ENCODE assay signal across 1 cellular context in the genomic region with DNA sequence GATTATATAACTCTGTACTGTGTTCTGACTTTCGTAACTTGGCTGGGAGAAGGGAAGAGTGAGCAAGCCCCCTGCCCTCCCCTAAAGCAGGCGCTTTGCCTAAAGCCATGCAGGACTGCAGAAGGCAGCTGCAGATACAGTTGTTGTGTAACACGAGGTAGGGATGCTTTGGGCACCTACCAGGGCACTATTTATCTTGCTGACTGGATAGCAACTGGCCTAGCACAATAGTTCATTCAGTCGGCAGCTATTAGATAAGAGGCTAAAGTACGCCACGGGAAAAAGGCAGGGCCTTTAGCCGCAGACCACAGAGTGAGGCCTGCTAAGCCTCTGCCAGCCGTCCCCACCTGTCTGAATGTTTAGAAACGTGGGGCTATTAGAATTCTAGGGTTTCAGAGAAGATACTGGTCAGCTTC.
TF ChIP-seq lines count a peak whose summit lies in the region.

No MANE protein-coding gene starts in this region.

TF ChIP-seq in HepG2, 621 proteins besides CTCF, POLR2A, EP300 and RAD21 (continued from another document and continues in another):
- TF ChIP-seq, protein P1, sequence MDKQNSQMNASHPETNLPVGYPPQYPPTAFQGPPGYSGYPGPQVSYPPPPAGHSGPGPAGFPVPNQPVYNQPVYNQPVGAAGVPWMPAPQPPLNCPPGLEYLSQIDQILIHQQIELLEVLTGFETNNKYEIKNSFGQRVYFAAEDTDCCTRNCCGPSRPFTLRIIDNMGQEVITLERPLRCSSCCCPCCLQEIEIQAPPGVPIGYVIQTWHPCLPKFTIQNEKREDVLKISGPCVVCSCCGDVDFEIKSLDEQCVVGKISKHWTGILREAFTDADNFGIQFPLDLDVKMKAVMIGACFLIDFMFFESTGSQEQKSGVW (CRISPR knock-in tag; IDR thresholded peaks at IDR 0.05; ENCODE audit: borderline replicate concordance) = no peak
- TF ChIP-seq ZNF446 (CRISPR knock-in tag; IDR thresholded peaks at IDR 0.05) (no peak), ZNF766 (CRISPR knock-in tag; IDR thresholded peaks at IDR 0.05; ENCODE audit: borderline replicate concordance) (no peak), POLR2AphosphoS5 (IDR thresholded peaks at IDR 0.05; ENCODE audit: low read depth, low read length) (0 out of 2 replicates have a peak, but pooled peaks have one; percentile 34), ZNF101 (CRISPR knock-in tag; IDR thresholded peaks at IDR 0.05; ENCODE audit: borderline replicate concordance, low read depth) (no peak), ZNF562 (CRISPR knock-in tag; IDR thresholded peaks at IDR 0.05; ENCODE audit: borderline replicate concordance) (no peak), ZBTB7B (CRISPR knock-in tag; IDR thresholded peaks at IDR 0.05) (peak; percentile 45; the same call in 1 of the 2 replicates), ZNF253 (CRISPR knock-in tag; IDR thresholded peaks at IDR 0.05; ENCODE audit: borderline replicate concordance) (no peak), NFKB2 (CRISPR knock-in tag; IDR thresholded peaks at IDR 0.05; ENCODE audit: borderline replicate concordance) (no peak), AGO1 (IDR thresholded peaks at IDR 0.05; ENCODE audit: low read depth, low read length, poor library complexity, severe bottlenecking) (no peak), CC2D1A (CRISPR knock-in tag; IDR thresholded peaks at IDR 0.05) (0 out of 2 replicates have a peak, but pooled peaks have one; percentile 43), ZNF629 (CRISPR knock-in tag; conservative IDR thresholded peaks at IDR 0.05) (peak; percentile 38; the same call in 1 of the 2 replicates), MED1 (CRISPR knock-in tag; IDR thresholded peaks at IDR 0.05) (peak; percentile 79), CBX5 (CRISPR knock-in tag; IDR thresholded peaks at IDR 0.05; ENCODE audit: borderline replicate concordance) (peak; percentile 54; the same call in 1 of the 2 replicates), YEATS2 (CRISPR knock-in tag; IDR thresholded peaks at IDR 0.05; ENCODE audit: borderline replicate concordance) (peak; percentile 67; the same call in 1 of the 2 replicates), KDM5A (IDR thresholded peaks at IDR 0.05; ENCODE audit: borderline replicate concordance, low read length) (no peak), ZNF660 (CRISPR knock-in tag; IDR thresholded peaks at IDR 0.05; ENCODE audit: borderline replicate concordance, low read depth) (no peak), SALL2 (CRISPR knock-in tag; IDR thresholded peaks at IDR 0.05) (no peak), STAT5B (CRISPR knock-in tag; IDR thresholded peaks at IDR 0.05) (no peak), MAFF (IDR thresholded peaks at IDR 0.05; ENCODE audit: low read depth, low read length) (peak; percentile 67), RBM39 (IDR thresholded peaks at IDR 0.05; ENCODE audit: low read depth, low read length, poor library complexity, severe bottlenecking) (no peak), ZEB1 (IDR thresholded peaks at IDR 0.05; ENCODE audit: insufficient replicate concordance, low read depth) (peak; percentile 43), MYC (CRISPR knock-in tag; IDR thresholded peaks at IDR 0.05; ENCODE audit: borderline replicate concordance) (peak; percentile 75), HOXA7 (CRISPR knock-in tag; IDR thresholded peaks at IDR 0.05) (no peak), PAWR (CRISPR knock-in tag; IDR thresholded peaks at IDR 0.05; ENCODE audit: borderline replicate concordance) (no peak), ZBTB21 (CRISPR knock-in tag; IDR thresholded peaks at IDR 0.05) (no peak), YY1 (IDR thresholded peaks at IDR 0.05; ENCODE audit: insufficient read depth, insufficient replicate concordance, low read depth, low read length) (no peak), ZFP36L1 (CRISPR knock-in tag; IDR thresholded peaks at IDR 0.05) (0 out of 2 replicates have a peak, but pooled peaks have one; percentile 38), ZNF879 (CRISPR knock-in tag; IDR thresholded peaks at IDR 0.05) (no peak), SP5 (CRISPR knock-in tag; IDR thresholded peaks at IDR 0.05; ENCODE audit: borderline replicate concordance, low read depth) (no peak), ZNF788 (CRISPR knock-in tag; IDR thresholded peaks at IDR 0.05; ENCODE audit: borderline replicate concordance) (peak; percentile 52; the same call in 1 of the 2 replicates), ZNF644 (CRISPR knock-in tag; IDR thresholded peaks at IDR 0.05; ENCODE audit: low read depth) (peak; percentile 72), ZNF33A (CRISPR knock-in tag; IDR thresholded peaks at IDR 0.05; ENCODE audit: borderline replicate concordance) (no peak), IRX3 (CRISPR knock-in tag; IDR thresholded peaks at IDR 0.05; ENCODE audit: borderline replicate concordance, low read depth) (no peak), ZNF232 (CRISPR knock-in tag; IDR thresholded peaks at IDR 0.05; ENCODE audit: borderline replicate concordance) (peak; percentile 47; the same call in 1 of the 2 replicates), ELF3 (CRISPR knock-in tag; IDR thresholded peaks at IDR 0.05) (peak; percentile 68; the same call in 1 of the 2 replicates)
- TF ChIP-seq, protein P2, sequence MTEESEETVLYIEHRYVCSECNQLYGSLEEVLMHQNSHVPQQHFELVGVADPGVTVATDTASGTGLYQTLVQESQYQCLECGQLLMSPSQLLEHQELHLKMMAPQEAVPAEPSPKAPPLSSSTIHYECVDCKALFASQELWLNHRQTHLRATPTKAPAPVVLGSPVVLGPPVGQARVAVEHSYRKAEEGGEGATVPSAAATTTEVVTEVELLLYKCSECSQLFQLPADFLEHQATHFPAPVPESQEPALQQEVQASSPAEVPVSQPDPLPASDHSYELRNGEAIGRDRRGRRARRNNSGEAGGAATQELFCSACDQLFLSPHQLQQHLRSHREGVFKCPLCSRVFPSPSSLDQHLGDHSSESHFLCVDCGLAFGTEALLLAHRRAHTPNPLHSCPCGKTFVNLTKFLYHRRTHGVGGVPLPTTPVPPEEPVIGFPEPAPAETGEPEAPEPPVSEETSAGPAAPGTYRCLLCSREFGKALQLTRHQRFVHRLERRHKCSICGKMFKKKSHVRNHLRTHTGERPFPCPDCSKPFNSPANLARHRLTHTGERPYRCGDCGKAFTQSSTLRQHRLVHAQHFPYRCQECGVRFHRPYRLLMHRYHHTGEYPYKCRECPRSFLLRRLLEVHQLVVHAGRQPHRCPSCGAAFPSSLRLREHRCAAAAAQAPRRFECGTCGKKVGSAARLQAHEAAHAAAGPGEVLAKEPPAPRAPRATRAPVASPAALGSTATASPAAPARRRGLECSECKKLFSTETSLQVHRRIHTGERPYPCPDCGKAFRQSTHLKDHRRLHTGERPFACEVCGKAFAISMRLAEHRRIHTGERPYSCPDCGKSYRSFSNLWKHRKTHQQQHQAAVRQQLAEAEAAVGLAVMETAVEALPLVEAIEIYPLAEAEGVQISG (CRISPR knock-in tag; IDR thresholded peaks at IDR 0.05) = peak; percentile 74; the same call in 1 of the 2 replicates
- TF ChIP-seq, protein P3, sequence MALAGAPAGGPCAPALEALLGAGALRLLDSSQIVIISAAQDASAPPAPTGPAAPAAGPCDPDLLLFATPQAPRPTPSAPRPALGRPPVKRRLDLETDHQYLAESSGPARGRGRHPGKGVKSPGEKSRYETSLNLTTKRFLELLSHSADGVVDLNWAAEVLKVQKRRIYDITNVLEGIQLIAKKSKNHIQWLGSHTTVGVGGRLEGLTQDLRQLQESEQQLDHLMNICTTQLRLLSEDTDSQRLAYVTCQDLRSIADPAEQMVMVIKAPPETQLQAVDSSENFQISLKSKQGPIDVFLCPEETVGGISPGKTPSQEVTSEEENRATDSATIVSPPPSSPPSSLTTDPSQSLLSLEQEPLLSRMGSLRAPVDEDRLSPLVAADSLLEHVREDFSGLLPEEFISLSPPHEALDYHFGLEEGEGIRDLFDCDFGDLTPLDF (CRISPR knock-in tag; IDR thresholded peaks at IDR 0.05) = no peak
- TF ChIP-seq, protein P4, sequence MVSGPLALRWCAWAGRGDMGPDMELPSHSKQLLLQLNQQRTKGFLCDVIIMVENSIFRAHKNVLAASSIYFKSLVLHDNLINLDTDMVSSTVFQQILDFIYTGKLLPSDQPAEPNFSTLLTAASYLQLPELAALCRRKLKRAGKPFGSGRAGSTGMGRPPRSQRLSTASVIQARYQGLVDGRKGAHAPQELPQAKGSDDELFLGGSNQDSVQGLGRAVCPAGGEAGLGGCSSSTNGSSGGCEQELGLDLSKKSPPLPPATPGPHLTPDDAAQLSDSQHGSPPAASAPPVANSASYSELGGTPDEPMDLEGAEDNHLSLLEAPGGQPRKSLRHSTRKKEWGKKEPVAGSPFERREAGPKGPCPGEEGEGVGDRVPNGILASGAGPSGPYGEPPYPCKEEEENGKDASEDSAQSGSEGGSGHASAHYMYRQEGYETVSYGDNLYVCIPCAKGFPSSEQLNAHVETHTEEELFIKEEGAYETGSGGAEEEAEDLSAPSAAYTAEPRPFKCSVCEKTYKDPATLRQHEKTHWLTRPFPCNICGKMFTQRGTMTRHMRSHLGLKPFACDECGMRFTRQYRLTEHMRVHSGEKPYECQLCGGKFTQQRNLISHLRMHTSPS (CRISPR knock-in tag; IDR thresholded peaks at IDR 0.05; ENCODE audit: low read depth) = peak; percentile 97
- TF ChIP-seq, protein P5, sequence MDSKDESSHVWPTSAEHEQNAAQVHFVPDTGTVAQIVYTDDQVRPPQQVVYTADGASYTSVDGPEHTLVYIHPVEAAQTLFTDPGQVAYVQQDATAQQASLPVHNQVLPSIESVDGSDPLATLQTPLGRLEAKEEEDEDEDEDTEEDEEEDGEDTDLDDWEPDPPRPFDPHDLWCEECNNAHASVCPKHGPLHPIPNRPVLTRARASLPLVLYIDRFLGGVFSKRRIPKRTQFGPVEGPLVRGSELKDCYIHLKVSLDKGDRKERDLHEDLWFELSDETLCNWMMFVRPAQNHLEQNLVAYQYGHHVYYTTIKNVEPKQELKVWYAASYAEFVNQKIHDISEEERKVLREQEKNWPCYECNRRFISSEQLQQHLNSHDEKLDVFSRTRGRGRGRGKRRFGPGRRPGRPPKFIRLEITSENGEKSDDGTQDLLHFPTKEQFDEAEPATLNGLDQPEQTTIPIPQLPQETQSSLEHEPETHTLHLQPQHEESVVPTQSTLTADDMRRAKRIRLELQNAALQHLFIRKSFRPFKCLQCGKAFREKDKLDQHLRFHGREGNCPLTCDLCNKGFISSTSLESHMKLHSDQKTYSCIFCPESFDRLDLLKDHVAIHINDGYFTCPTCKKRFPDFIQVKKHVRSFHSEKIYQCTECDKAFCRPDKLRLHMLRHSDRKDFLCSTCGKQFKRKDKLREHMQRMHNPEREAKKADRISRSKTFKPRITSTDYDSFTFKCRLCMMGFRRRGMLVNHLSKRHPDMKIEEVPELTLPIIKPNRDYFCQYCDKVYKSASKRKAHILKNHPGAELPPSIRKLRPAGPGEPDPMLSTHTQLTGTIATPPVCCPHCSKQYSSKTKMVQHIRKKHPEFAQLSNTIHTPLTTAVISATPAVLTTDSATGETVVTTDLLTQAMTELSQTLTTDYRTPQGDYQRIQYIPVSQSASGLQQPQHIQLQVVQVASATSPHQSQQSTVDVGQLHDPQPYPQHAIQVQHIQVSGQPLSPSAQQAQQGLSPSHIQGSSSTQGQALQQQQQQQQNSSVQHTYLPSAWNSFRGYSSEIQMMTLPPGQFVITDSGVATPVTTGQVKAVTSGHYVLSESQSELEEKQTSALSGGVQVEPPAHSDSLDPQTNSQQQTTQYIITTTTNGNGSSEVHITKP (CRISPR knock-in tag; IDR thresholded peaks at IDR 0.05; ENCODE audit: low read depth) = 0 out of 2 replicates have a peak, but pooled peaks have one; percentile 44
- TF ChIP-seq, protein P6, sequence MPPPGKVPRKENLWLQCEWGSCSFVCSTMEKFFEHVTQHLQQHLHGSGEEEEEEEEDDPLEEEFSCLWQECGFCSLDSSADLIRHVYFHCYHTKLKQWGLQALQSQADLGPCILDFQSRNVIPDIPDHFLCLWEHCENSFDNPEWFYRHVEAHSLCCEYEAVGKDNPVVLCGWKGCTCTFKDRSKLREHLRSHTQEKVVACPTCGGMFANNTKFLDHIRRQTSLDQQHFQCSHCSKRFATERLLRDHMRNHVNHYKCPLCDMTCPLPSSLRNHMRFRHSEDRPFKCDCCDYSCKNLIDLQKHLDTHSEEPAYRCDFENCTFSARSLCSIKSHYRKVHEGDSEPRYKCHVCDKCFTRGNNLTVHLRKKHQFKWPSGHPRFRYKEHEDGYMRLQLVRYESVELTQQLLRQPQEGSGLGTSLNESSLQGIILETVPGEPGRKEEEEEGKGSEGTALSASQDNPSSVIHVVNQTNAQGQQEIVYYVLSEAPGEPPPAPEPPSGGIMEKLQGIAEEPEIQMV (CRISPR knock-in tag; IDR thresholded peaks at IDR 0.05; ENCODE audit: low read depth) = peak; percentile 52; the same call in 1 of the 2 replicates
- TF ChIP-seq, protein P7, sequence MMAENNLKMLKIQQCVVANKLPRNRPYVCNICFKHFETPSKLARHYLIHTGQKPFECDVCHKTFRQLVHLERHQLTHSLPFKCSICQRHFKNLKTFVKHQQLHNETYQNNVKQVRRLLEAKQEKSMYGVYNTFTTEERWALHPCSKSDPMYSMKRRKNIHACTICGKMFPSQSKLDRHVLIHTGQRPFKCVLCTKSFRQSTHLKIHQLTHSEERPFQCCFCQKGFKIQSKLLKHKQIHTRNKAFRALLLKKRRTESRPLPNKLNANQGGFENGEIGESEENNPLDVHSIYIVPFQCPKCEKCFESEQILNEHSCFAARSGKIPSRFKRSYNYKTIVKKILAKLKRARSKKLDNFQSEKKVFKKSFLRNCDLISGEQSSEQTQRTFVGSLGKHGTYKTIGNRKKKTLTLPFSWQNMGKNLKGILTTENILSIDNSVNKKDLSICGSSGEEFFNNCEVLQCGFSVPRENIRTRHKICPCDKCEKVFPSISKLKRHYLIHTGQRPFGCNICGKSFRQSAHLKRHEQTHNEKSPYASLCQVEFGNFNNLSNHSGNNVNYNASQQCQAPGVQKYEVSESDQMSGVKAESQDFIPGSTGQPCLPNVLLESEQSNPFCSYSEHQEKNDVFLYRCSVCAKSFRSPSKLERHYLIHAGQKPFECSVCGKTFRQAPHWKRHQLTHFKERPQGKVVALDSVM (CRISPR knock-in tag; IDR thresholded peaks at IDR 0.05) = no peak
- TF ChIP-seq, protein P8, sequence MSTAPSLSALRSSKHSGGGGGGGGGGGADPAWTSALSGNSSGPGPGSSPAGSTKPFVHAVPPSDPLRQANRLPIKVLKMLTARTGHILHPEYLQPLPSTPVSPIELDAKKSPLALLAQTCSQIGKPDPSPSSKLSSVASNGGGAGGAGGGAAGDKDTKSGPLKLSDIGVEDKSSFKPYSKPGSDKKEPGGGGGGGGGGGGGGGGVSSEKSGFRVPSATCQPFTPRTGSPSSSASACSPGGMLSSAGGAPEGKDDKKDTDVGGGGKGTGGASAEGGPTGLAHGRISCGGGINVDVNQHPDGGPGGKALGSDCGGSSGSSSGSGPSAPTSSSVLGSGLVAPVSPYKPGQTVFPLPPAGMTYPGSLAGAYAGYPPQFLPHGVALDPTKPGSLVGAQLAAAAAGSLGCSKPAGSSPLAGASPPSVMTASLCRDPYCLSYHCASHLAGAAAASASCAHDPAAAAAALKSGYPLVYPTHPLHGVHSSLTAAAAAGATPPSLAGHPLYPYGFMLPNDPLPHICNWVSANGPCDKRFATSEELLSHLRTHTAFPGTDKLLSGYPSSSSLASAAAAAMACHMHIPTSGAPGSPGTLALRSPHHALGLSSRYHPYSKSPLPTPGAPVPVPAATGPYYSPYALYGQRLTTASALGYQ (CRISPR knock-in tag; IDR thresholded peaks at IDR 0.05) = peak; percentile 32; the same call in 1 of the 2 replicates
- TF ChIP-seq, protein P9, sequence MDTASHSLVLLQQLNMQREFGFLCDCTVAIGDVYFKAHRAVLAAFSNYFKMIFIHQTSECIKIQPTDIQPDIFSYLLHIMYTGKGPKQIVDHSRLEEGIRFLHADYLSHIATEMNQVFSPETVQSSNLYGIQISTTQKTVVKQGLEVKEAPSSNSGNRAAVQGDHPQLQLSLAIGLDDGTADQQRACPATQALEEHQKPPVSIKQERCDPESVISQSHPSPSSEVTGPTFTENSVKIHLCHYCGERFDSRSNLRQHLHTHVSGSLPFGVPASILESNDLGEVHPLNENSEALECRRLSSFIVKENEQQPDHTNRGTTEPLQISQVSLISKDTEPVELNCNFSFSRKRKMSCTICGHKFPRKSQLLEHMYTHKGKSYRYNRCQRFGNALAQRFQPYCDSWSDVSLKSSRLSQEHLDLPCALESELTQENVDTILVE (CRISPR knock-in tag; IDR thresholded peaks at IDR 0.05) = no peak; the same call in 1 of the 2 replicates
